Comparison of ENCODE assay signal across 4 cellular contexts in genomic region chr4:38806251-38806650, GRCh38. TPM values are rescaled to one million over a fixed set of nuclear protein-coding genes. Genes with fewer than 3 reads are reported as not detected.
"Had no signal": no experiment of that assay in that cellular context is flagged by ENCODE, and none has a peak within 500 bp of the region (broad histone marks: within the 10 kb centered on the region; RNA-seq: fewer than 3 reads in every experiment).

No MANE protein-coding gene starts in this region.

RNA-seq across cellular contexts. Expression of gene TLR10, which starts 23.5 kb away (rescaled TPM):
- total RNA-seq: cardiac muscle cell, epithelial cell of proximal tubule, lung microvascular endothelial cell, Right ventricle myocardium superior had no signal
